13 cellular contexts compared by ENCODE assay signal in genomic region chr1:226710501-226710900, GRCh38. TPM values are rescaled to one million over a fixed set of nuclear protein-coding genes. Genes with fewer than 3 reads are reported as not detected.
DNase-seq lines count a peak whose midpoint lies in the region; ATAC-seq and TF ChIP-seq lines count a peak whose summit lies in the region.
"Had no signal": no experiment of that assay in that cellular context is flagged by ENCODE, and none has a peak within 500 bp of the region (broad histone marks: within the 10 kb centered on the region; RNA-seq: fewer than 3 reads in every experiment).

No MANE protein-coding gene starts in this region.

- peak overlapping the region; percentile 17 for H3K4me3 ChIP-seq in OCI-LY7 (ENCODE audit: low read depth, low read length, poor library complexity, severe bottlenecking)
- H3K4me3 ChIP-seq: SK-N-MC had no signal

- no peak for ATAC-seq in activated CD8-positive, alpha-beta memory T cell treated with anti-CD3 and anti-CD28 coated beads, Interleukin-2, amount 10 ng/mL, durations not matched to agents 7 days and 5 days
- ATAC-seq in stimulated activated effector memory CD8-positive, alpha-beta T cell treated with anti-CD3 and anti-CD28 coated beads, Interleukin-12 subunit alpha, Interleukin-12 subunit beta, amount 100 ng/mL, for 72 hours: no peak
- ATAC-seq in GM19395 (IDR thresholded peaks at IDR 0.05; ENCODE audit: unreplicated experiment) (no peak), HG02798 (IDR thresholded peaks at IDR 0.05; ENCODE audit: poor library complexity, unreplicated experiment) (no peak)
- ATAC-seq: activated CD4-positive, CD25-positive, alpha-beta regulatory T cell treated with anti-CD3 and anti-CD28 coated beads, Interleukin-2, amount 50 U/mL, for 24 hours had no signal

- H3K9me2 ChIP-seq in OCI-LY7 (ENCODE audit: insufficient read depth, low read length): no peaks in the 10 kb centered on the region

- H3K27ac ChIP-seq in OCI-LY7 (ENCODE audit: low read depth, low read length, poor library complexity, severe bottlenecking) (peak overlapping the region; percentile 99), cingulate gyrus (ENCODE audit: low read depth, low read length) (peak overlapping the region; percentile 70)
- H3K27ac ChIP-seq: SK-N-MC had no signal

- no peak for TF ChIP-seq CTCF in OCI-LY7 (conservative IDR thresholded peaks at IDR 0.05; ENCODE audit: low read length)

- peaks cover 76% of the 10 kb centered on the region for H3K4me1 ChIP-seq in OCI-LY7 (ENCODE audit: insufficient read depth, low read length, poor library complexity, severe bottlenecking)

- peaks cover 11% of the 10 kb centered on the region for H3K9me3 ChIP-seq in OCI-LY7 (ENCODE audit: low read length)

- peaks cover 70% of the 10 kb centered on the region for H3K36me3 ChIP-seq in OCI-LY7 (ENCODE audit: insufficient read depth, low read length)

- H2AFZ ChIP-seq in OCI-LY7 (ENCODE audit: low read length): no peak overlapping the region

- H3K9me3 Mint-ChIP-seq in activated CD8-positive, alpha-beta memory T cell treated with anti-CD3 and anti-CD28 coated beads, Interleukin-2, amount 10 ng/mL, durations not matched to agents 7 days and 5 days (ENCODE audit: low read depth): peaks cover 4% of the 10 kb centered on the region
- H3K9me3 Mint-ChIP-seq in stimulated activated effector memory CD8-positive, alpha-beta T cell treated with anti-CD3 and anti-CD28 coated beads, Interleukin-12 subunit alpha, Interleukin-12 subunit beta, amount 100 ng/mL, for 72 hours: peaks cover 5% of the 10 kb centered on the region
- H3K9me3 Mint-ChIP-seq: nephron had no signal

- no peaks in the 10 kb centered on the region for H3K27me3 Mint-ChIP-seq in activated CD8-positive, alpha-beta memory T cell treated with anti-CD3 and anti-CD28 coated beads, Interleukin-2, amount 10 ng/mL, durations not matched to agents 7 days and 5 days

- peaks cover 66% of the 10 kb centered on the region for H3K79me2 ChIP-seq in OCI-LY7 (ENCODE audit: insufficient read depth, low read depth, low read length)

- intact Hi-C loops in OCI-LY7 (cut with micrococcal nuclease; ENCODE audit: unreplicated experiment): no loop called here

- no peaks in the 10 kb centered on the region for H4K20me1 ChIP-seq in OCI-LY7 (ENCODE audit: insufficient read depth, low read length)

- CTCF ChIA-PET in activated CD8-positive, alpha-beta memory T cell treated with anti-CD3 and anti-CD28 coated beads, Interleukin-2, amount 10 ng/mL, durations not matched to agents 7 days and 5 days (lab: Charles Lee): interaction anchor here (0.9 to 6.3 kb wide), 8 partner anchors 14 to 117 kb away, joined by 3 to 23 read pairs (median 5); no protein-coding TSS in a partner anchor
- CTCF ChIA-PET in OCI-LY7 (lab: Charles Lee; ENCODE audit: unreplicated experiment): no interaction called here

- H3K36me3 Mint-ChIP-seq in activated CD8-positive, alpha-beta memory T cell treated with anti-CD3 and anti-CD28 coated beads, Interleukin-2, amount 10 ng/mL, durations not matched to agents 7 days and 5 days: peaks cover 31% of the 10 kb centered on the region
- peaks cover 64% of the 10 kb centered on the region for H3K36me3 Mint-ChIP-seq in stimulated activated effector memory CD8-positive, alpha-beta T cell treated with anti-CD3 and anti-CD28 coated beads, Interleukin-12 subunit alpha, Interleukin-12 subunit beta, amount 100 ng/mL, for 72 hours

- H3K4me2 ChIP-seq in OCI-LY7 (ENCODE audit: low read length): peak overlapping the region; percentile 98

- peaks cover 68% of the 10 kb centered on the region for H3K4me1 Mint-ChIP-seq in activated CD8-positive, alpha-beta memory T cell treated with anti-CD3 and anti-CD28 coated beads, Interleukin-2, amount 10 ng/mL, durations not matched to agents 7 days and 5 days
- peaks cover 80% of the 10 kb centered on the region for H3K4me1 Mint-ChIP-seq in stimulated activated effector memory CD8-positive, alpha-beta T cell treated with anti-CD3 and anti-CD28 coated beads, Interleukin-12 subunit alpha, Interleukin-12 subunit beta, amount 100 ng/mL, for 72 hours

- DNase-seq in activated CD8-positive, alpha-beta memory T cell treated with anti-CD3 and anti-CD28 coated beads, Interleukin-2, amount 10 ng/mL, durations not matched to agents 7 days and 5 days: no peak
- no peak for DNase-seq in activated CD8-positive, alpha-beta memory T cell treated with anti-CD3 and anti-CD28 coated beads for 24 hours
- DNase-seq in OCI-LY7 (ENCODE audit: low spot score) (no peak), germinal center (ENCODE audit: low spot score) (no peak)
- no peak for DNase-seq in stimulated activated effector memory CD8-positive, alpha-beta T cell treated with anti-CD3 and anti-CD28 coated beads, Interleukin-12 subunit alpha, Interleukin-12 subunit beta, amount 100 ng/mL, for 72 hours (ENCODE audit: low spot score in 2 of 2)
- DNase-seq: amniotic stem cell, kidney had no signal

- H3K4me3 Mint-ChIP-seq in activated CD8-positive, alpha-beta memory T cell treated with anti-CD3 and anti-CD28 coated beads, Interleukin-2, amount 10 ng/mL, durations not matched to agents 7 days and 5 days: no peak overlapping the region
- H3K4me3 Mint-ChIP-seq in stimulated activated effector memory CD8-positive, alpha-beta T cell treated with anti-CD3 and anti-CD28 coated beads, Interleukin-12 subunit alpha, Interleukin-12 subunit beta, amount 100 ng/mL, for 72 hours: no peak overlapping the region
- H3K4me3 Mint-ChIP-seq: nephron had no signal

- POLR2A ChIA-PET in OCI-LY7 (lab: Charles Lee): interaction anchor here (1.2 to 2.1 kb wide), 3 partner anchors 31 to 49 kb away, joined by 3 to 9 read pairs (median 3); no protein-coding TSS in a partner anchor

- peak overlapping the region; percentile 42 for H3K27ac Mint-ChIP-seq in activated CD8-positive, alpha-beta memory T cell treated with anti-CD3 and anti-CD28 coated beads, Interleukin-2, amount 10 ng/mL, durations not matched to agents 7 days and 5 days
- H3K27ac Mint-ChIP-seq in stimulated activated effector memory CD8-positive, alpha-beta T cell treated with anti-CD3 and anti-CD28 coated beads, Interleukin-12 subunit alpha, Interleukin-12 subunit beta, amount 100 ng/mL, for 72 hours: peak overlapping the region; percentile 88

- no TSS peak for BruUV-seq in OCI-LY7 (replicated peaks; lab: Mats Ljungman, UMichigan)

RNA-seq across cellular contexts. Expression of gene ITPKB, which starts 28.6 kb away (rescaled TPM):
- 10 to 100 TPM; 40.9 to 43.4 TPM for total RNA-seq in activated CD8-positive, alpha-beta memory T cell treated with anti-CD3 and anti-CD28 coated beads, Interleukin-2, amount 10 ng/mL, durations not matched to agents 7 days and 5 days
- total RNA-seq in OCI-LY7 (2014; rRNA removed; shearing (Covaris generic)): 17.8 and 20.5 TPM in 2 replicates
- total RNA-seq in OCI-LY7 (2022): 33.3 and 33.4 TPM in 2 replicates
